ENCODE assay signal across 8 cellular contexts in the genomic region with DNA sequence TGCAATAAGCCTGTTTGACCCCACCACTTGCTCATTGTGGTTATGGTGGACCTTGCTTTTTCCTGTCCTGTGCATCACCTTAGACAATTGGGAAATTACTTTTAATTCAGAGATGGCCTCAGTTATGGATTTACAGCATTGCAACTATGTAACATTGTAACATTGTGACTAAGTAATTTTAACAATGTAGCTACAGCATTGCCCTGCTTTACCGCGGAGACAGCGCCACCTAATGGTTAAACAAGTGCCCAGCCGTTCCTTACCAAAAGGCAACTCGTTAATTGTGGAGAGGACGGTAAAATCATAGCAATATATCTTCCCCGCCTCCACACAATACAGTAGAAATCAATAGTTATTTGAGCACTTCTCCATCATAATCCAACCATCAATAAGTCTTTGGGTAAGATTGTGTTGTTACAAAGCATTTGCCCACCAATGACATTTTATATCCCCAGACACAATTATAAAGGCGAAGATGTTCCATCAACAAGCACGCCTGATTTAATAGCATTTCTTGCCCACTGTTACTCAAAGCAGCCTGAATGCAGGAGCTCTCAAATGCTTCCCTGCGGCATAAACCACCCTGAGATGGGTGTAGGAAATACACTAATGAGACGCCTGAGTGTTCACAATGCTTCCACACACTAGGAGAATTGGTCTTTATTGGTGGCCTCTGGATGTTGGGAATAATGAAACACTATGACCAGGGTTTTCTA.
DNase-seq lines count a peak whose midpoint lies in the region; ATAC-seq, FAIRE-seq and TF ChIP-seq lines count a peak whose summit lies in the region.

No MANE protein-coding gene starts in this region.

- FAIRE-seq in H54 (lab: Jason Lieb, UNC), result no peak

- no peaks in the 10 kb centered on the region for H3K36me3 Mint-ChIP-seq in activated CD8-positive, alpha-beta memory T cell treated with anti-CD3 and anti-CD28 coated beads, Interleukin-2, amount 10 ng/mL, durations not matched to agents 7 days and 5 days
- no peaks in the 10 kb centered on the region for H3K36me3 Mint-ChIP-seq in natural killer cell

- no peaks in the 10 kb centered on the region for H3K4me1 ChIP-seq in testis

- DNase-seq in D341Med (ENCODE audit: low spot score), result peak; percentile 72
- peak; percentile 56 for DNase-seq in H54 (ENCODE audit: insufficient read length, low spot score)
- DNase-seq in NCI-H526 treated with DMSO at 0.1 percent for 48 hours (lab: John Stamatoyannopoulos, UW), result peak; percentile 27
- peak; percentile 76 for DNase-seq in activated CD8-positive, alpha-beta memory T cell treated with anti-CD3 and anti-CD28 coated beads, Interleukin-2, amount 10 ng/mL, durations not matched to agents 7 days and 5 days
- peak; percentile 21 for DNase-seq in natural killer cell
- peak; percentile 86 for DNase-seq in testis

- H3K27ac ChIP-seq in testis, result no peak overlapping the region

- H3K27me3 Mint-ChIP-seq in activated CD8-positive, alpha-beta memory T cell treated with anti-CD3 and anti-CD28 coated beads, Interleukin-2, amount 10 ng/mL, durations not matched to agents 7 days and 5 days, result no peaks in the 10 kb centered on the region
- no peaks in the 10 kb centered on the region for H3K27me3 Mint-ChIP-seq in natural killer cell (ENCODE audit: low read depth in 2 of 2)

- H3K27ac Mint-ChIP-seq in activated CD8-positive, alpha-beta memory T cell treated with anti-CD3 and anti-CD28 coated beads, Interleukin-2, amount 10 ng/mL, durations not matched to agents 7 days and 5 days, result no peak overlapping the region
- no peak overlapping the region for H3K27ac Mint-ChIP-seq in natural killer cell

- no peak for TF ChIP-seq POLR2A in H54 (IDR thresholded peaks at IDR 0.05; ENCODE audit: low read depth, low read length)
- TF ChIP-seq POLR2A in testis (IDR thresholded peaks at IDR 0.05), result no peak

- 22 to 27% methylated on average over 11 of the region's 11 CpGs for WGBS in testis, 2 donors

- H3K4me3 Mint-ChIP-seq in activated CD8-positive, alpha-beta memory T cell treated with anti-CD3 and anti-CD28 coated beads, Interleukin-2, amount 10 ng/mL, durations not matched to agents 7 days and 5 days, result no peak overlapping the region
- H3K4me3 Mint-ChIP-seq in natural killer cell, result no peak overlapping the region

- no peaks in the 10 kb centered on the region for H3K4me1 Mint-ChIP-seq in activated CD8-positive, alpha-beta memory T cell treated with anti-CD3 and anti-CD28 coated beads, Interleukin-2, amount 10 ng/mL, durations not matched to agents 7 days and 5 days
- H3K4me1 Mint-ChIP-seq in natural killer cell, result peaks cover 0 to 7% of the 10 kb centered on the region in 2 donors

- H3K27me3 ChIP-seq in testis, result no peaks in the 10 kb centered on the region

- intact Hi-C loops in natural killer cell (cut with micrococcal nuclease), result no loop called here
- intact Hi-C loops in testis (cut with DNase I; ENCODE audit: low total_unique reads), result no loop called here

- CTCF ChIA-PET in activated CD8-positive, alpha-beta memory T cell treated with anti-CD3 and anti-CD28 coated beads, Interleukin-2, amount 10 ng/mL, durations not matched to agents 7 days and 5 days (lab: Charles Lee), result interaction anchor here (0.6 to 3.6 kb wide), 20 partner anchors 8 to 465 kb away, joined by 3 to 29 read pairs (median 4); a partner anchor contains a TSS

- no peaks in the 10 kb centered on the region for H3K9me3 Mint-ChIP-seq in activated CD8-positive, alpha-beta memory T cell treated with anti-CD3 and anti-CD28 coated beads, Interleukin-2, amount 10 ng/mL, durations not matched to agents 7 days and 5 days (ENCODE audit: low read depth)
- no peaks in the 10 kb centered on the region for H3K9me3 Mint-ChIP-seq in natural killer cell

- no peak overlapping the region for H3K4me3 ChIP-seq in testis

- TF ChIP-seq CTCF in natural killer cell (IDR thresholded peaks at IDR 0.05), result peak; percentile 83
- TF ChIP-seq CTCF in testis (IDR thresholded peaks at IDR 0.05), result peak; percentile 83 to 91 (median 90)

- no peaks in the 10 kb centered on the region for H3K9me3 ChIP-seq in testis

- H3K36me3 ChIP-seq in testis (ENCODE audit: low read depth, missing control alignments), result no peaks in the 10 kb centered on the region

- peak; percentile 51 for ATAC-seq in activated CD8-positive, alpha-beta memory T cell treated with anti-CD3 and anti-CD28 coated beads, Interleukin-2, amount 10 ng/mL, durations not matched to agents 7 days and 5 days
- ATAC-seq in esophagus mucosa, result peak; percentile 77
- ATAC-seq in natural killer cell, result peak; percentile 47 to 68 (median 56)
- ATAC-seq in GM19324 (IDR thresholded peaks at IDR 0.05; ENCODE audit: low FRiP score, unreplicated experiment), result no peak

Comparison
In these comparisons a context has a peak if more than half of its experiments do, and no peak if none do; other contexts are left out.
1. DNase-seq: peak in every context shown above with its lines; median percentile 86 in testis; 76 in activated CD8-positive, alpha-beta memory T cell treated with anti-CD3 and anti-CD28 coated beads, Interleukin-2, amount 10 ng/mL, durations not matched to agents 7 days and 5 days; 72 in D341Med; 56 in H54; 27 in NCI-H526 treated with DMSO at 0.1 percent for 48 hours; 21 in natural killer cell.